1 cellular context compared by ENCODE assay signal in the genomic region with DNA sequence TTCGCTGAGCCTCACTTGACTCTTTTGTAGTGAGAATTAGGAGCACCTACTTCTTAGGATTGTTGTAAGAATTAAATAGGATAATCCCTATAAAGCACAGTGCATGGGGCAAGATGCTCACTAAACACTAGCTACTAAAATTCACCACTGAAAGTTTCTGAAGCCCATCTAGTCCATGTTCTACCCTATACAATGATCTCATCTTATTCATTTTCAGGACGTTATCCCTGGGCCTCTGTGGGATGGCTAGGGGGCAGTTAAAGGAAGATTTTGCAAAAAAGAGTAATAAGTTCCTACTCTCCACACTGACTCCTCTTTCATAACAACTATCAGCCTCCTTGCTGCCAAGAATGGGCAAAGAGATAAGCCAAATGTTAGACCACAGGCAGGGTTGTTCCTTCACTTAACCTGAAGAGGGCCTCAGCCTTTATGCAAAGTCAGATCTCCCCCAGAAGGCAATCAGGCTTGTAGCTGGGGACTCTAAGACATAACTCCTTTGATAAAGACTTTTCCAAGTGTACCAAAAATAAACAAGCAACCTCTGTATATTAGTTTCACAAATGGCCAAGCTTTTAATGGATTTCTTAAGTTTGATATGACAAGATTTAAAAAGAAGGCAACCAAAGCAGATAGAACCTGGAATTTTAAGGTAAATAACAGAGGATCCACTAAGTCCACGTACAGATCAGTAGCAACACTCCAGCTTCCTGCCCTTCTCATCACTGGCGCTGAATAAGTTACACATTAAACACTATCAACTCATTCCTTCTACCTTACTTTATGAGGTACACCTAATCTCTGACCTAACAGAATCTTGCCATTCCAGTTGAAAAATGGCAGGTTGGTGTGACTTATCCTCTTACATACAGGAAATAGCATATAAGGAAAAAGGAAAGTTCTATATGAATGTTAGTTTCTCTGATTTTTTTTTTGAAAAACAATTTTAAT.
TF ChIP-seq lines count a peak whose summit lies in the region.

No MANE protein-coding gene starts in this region.

TF ChIP-seq in K562, 482 proteins besides CTCF, POLR2A, EP300 and RAD21 (continued from another document and continues in another):
- TF ChIP-seq YBX1 (IDR thresholded peaks at IDR 0.05), result no peak
- no peak for TF ChIP-seq MEF2D (tag; conservative IDR thresholded peaks at IDR 0.05; ENCODE audit: low read depth)
- no peak for TF ChIP-seq HMGN3 (IDR thresholded peaks at IDR 0.05; ENCODE audit: borderline replicate concordance, extremely low read depth, insufficient read length, low read depth, low read length)
- no peak for TF ChIP-seq HMG20B (CRISPR knock-in tag; IDR thresholded peaks at IDR 0.05)
- TF ChIP-seq CREBBP (IDR thresholded peaks at IDR 0.05; ENCODE audit: low read depth, low read length), result no peak
- no peak for TF ChIP-seq NFRKB (IDR thresholded peaks at IDR 0.05; ENCODE audit: low read depth)
- TF ChIP-seq ZNF75A (CRISPR knock-in tag; IDR thresholded peaks at IDR 0.05), result no peak
- TF ChIP-seq RHOXF2B (CRISPR knock-in tag; conservative IDR thresholded peaks at IDR 0.05), result no peak
- TF ChIP-seq, protein P1, sequence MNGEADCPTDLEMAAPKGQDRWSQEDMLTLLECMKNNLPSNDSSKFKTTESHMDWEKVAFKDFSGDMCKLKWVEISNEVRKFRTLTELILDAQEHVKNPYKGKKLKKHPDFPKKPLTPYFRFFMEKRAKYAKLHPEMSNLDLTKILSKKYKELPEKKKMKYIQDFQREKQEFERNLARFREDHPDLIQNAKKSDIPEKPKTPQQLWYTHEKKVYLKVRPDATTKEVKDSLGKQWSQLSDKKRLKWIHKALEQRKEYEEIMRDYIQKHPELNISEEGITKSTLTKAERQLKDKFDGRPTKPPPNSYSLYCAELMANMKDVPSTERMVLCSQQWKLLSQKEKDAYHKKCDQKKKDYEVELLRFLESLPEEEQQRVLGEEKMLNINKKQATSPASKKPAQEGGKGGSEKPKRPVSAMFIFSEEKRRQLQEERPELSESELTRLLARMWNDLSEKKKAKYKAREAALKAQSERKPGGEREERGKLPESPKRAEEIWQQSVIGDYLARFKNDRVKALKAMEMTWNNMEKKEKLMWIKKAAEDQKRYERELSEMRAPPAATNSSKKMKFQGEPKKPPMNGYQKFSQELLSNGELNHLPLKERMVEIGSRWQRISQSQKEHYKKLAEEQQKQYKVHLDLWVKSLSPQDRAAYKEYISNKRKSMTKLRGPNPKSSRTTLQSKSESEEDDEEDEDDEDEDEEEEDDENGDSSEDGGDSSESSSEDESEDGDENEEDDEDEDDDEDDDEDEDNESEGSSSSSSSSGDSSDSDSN (IDR thresholded peaks at IDR 0.05; ENCODE audit: borderline replicate concordance in 1 of 2, low read depth in 2 of 2, low read length in 2 of 2), result no peak
- TF ChIP-seq FOXJ2 (tag; IDR thresholded peaks at IDR 0.05), result no peak
- TF ChIP-seq, protein P2, sequence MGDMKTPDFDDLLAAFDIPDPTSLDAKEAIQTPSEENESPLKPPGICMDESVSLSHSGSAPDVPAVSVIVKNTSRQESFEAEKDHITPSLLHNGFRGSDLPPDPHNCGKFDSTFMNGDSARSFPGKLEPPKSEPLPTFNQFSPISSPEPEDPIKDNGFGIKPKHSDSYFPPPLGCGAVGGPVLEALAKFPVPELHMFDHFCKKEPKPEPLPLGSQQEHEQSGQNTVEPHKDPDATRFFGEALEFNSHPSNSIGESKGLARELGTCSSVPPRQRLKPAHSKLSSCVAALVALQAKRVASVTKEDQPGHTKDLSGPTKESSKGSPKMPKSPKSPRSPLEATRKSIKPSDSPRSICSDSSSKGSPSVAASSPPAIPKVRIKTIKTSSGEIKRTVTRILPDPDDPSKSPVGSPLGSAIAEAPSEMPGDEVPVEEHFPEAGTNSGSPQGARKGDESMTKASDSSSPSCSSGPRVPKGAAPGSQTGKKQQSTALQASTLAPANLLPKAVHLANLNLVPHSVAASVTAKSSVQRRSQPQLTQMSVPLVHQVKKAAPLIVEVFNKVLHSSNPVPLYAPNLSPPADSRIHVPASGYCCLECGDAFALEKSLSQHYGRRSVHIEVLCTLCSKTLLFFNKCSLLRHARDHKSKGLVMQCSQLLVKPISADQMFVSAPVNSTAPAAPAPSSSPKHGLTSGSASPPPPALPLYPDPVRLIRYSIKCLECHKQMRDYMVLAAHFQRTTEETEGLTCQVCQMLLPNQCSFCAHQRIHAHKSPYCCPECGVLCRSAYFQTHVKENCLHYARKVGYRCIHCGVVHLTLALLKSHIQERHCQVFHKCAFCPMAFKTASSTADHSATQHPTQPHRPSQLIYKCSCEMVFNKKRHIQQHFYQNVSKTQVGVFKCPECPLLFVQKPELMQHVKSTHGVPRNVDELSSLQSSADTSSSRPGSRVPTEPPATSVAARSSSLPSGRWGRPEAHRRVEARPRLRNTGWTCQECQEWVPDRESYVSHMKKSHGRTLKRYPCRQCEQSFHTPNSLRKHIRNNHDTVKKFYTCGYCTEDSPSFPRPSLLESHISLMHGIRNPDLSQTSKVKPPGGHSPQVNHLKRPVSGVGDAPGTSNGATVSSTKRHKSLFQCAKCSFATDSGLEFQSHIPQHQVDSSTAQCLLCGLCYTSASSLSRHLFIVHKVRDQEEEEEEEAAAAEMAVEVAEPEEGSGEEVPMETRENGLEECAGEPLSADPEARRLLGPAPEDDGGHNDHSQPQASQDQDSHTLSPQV (IDR thresholded peaks at IDR 0.05), result 0 out of 2 replicates have a peak, but pooled peaks have one; percentile 26
- TF ChIP-seq, protein P3, sequence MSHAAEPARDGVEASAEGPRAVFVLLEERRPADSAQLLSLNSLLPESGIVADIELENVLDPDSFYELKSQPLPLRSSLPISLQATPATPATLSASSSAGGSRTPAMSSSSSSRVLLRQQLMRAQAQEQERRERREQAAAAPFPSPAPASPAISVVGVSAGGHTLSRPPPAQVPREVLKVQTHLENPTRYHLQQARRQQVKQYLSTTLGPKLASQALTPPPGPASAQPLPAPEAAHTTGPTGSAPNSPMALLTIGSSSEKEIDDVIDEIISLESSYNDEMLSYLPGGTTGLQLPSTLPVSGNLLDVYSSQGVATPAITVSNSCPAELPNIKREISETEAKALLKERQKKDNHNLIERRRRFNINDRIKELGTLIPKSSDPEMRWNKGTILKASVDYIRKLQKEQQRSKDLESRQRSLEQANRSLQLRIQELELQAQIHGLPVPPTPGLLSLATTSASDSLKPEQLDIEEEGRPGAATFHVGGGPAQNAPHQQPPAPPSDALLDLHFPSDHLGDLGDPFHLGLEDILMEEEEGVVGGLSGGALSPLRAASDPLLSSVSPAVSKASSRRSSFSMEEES (CRISPR knock-in tag; IDR thresholded peaks at IDR 0.05), result no peak
- TF ChIP-seq DPF2 (IDR thresholded peaks at IDR 0.05), result peak; percentile 79
- TF ChIP-seq JUN (IDR thresholded peaks at IDR 0.05; ENCODE audit: borderline replicate concordance, low read depth, low read length), result no peak
- no peak for TF ChIP-seq JUN (CRISPR knock-in tag; IDR thresholded peaks at IDR 0.05; ENCODE audit: borderline replicate concordance)
- TF ChIP-seq, protein P4, sequence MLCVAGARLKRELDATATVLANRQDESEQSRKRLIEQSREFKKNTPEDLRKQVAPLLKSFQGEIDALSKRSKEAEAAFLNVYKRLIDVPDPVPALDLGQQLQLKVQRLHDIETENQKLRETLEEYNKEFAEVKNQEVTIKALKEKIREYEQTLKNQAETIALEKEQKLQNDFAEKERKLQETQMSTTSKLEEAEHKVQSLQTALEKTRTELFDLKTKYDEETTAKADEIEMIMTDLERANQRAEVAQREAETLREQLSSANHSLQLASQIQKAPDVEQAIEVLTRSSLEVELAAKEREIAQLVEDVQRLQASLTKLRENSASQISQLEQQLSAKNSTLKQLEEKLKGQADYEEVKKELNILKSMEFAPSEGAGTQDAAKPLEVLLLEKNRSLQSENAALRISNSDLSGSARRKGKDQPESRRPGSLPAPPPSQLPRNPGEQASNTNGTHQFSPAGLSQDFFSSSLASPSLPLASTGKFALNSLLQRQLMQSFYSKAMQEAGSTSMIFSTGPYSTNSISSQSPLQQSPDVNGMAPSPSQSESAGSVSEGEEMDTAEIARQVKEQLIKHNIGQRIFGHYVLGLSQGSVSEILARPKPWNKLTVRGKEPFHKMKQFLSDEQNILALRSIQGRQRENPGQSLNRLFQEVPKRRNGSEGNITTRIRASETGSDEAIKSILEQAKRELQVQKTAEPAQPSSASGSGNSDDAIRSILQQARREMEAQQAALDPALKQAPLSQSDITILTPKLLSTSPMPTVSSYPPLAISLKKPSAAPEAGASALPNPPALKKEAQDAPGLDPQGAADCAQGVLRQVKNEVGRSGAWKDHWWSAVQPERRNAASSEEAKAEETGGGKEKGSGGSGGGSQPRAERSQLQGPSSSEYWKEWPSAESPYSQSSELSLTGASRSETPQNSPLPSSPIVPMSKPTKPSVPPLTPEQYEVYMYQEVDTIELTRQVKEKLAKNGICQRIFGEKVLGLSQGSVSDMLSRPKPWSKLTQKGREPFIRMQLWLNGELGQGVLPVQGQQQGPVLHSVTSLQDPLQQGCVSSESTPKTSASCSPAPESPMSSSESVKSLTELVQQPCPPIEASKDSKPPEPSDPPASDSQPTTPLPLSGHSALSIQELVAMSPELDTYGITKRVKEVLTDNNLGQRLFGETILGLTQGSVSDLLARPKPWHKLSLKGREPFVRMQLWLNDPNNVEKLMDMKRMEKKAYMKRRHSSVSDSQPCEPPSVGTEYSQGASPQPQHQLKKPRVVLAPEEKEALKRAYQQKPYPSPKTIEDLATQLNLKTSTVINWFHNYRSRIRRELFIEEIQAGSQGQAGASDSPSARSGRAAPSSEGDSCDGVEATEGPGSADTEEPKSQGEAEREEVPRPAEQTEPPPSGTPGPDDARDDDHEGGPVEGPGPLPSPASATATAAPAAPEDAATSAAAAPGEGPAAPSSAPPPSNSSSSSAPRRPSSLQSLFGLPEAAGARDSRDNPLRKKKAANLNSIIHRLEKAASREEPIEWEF (CRISPR knock-in tag; IDR thresholded peaks at IDR 0.05), result no peak
- peak; percentile 71 for TF ChIP-seq TEAD4 (IDR thresholded peaks at IDR 0.05; ENCODE audit: low read length)
- no peak for TF ChIP-seq TEAD4 (CRISPR knock-in tag; IDR thresholded peaks at IDR 0.05; ENCODE audit: borderline replicate concordance)
- TF ChIP-seq TAL1 (IDR thresholded peaks at IDR 0.05), result peak; percentile 64
- TF ChIP-seq, protein P5, sequence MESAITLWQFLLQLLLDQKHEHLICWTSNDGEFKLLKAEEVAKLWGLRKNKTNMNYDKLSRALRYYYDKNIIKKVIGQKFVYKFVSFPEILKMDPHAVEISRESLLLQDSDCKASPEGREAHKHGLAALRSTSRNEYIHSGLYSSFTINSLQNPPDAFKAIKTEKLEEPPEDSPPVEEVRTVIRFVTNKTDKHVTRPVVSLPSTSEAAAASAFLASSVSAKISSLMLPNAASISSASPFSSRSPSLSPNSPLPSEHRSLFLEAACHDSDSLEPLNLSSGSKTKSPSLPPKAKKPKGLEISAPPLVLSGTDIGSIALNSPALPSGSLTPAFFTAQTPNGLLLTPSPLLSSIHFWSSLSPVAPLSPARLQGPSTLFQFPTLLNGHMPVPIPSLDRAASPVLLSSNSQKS (CRISPR knock-in tag; IDR thresholded peaks at IDR 0.05), result no peak
- no peak for TF ChIP-seq SPI1 (IDR thresholded peaks at IDR 0.05; ENCODE audit: borderline replicate concordance, low read depth, low read length)
- TF ChIP-seq NR2C1 (IDR thresholded peaks at IDR 0.05), result no peak
- no peak for TF ChIP-seq NR2C1 (tag; IDR thresholded peaks at IDR 0.05)
- TF ChIP-seq, protein P6, sequence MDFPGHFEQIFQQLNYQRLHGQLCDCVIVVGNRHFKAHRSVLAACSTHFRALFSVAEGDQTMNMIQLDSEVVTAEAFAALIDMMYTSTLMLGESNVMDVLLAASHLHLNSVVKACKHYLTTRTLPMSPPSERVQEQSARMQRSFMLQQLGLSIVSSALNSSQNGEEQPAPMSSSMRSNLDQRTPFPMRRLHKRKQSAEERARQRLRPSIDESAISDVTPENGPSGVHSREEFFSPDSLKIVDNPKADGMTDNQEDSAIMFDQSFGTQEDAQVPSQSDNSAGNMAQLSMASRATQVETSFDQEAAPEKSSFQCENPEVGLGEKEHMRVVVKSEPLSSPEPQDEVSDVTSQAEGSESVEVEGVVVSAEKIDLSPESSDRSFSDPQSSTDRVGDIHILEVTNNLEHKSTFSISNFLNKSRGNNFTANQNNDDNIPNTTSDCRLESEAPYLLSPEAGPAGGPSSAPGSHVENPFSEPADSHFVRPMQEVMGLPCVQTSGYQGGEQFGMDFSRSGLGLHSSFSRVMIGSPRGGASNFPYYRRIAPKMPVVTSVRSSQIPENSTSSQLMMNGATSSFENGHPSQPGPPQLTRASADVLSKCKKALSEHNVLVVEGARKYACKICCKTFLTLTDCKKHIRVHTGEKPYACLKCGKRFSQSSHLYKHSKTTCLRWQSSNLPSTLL (IDR thresholded peaks at IDR 0.05), result no peak
- no peak for TF ChIP-seq PHF20 (IDR thresholded peaks at IDR 0.05; ENCODE audit: partially characterized antibody)
- TF ChIP-seq U2AF2 (optimal IDR thresholded peaks at IDR 0.05; ENCODE audit: low read depth, low read length), result no peak
- TF ChIP-seq FOS (IDR thresholded peaks at IDR 0.05; ENCODE audit: extremely low read depth, insufficient read length), result no peak
- no peak for TF ChIP-seq KHSRP (IDR thresholded peaks at IDR 0.05)
- TF ChIP-seq ZKSCAN1 (IDR thresholded peaks at IDR 0.05; ENCODE audit: low read depth, low read length), result no peak
- TF ChIP-seq MAZ (CRISPR knock-in tag; conservative IDR thresholded peaks at IDR 0.05 in 1 of 2, IDR thresholded peaks at IDR 0.05 in 1 of 2), result peak in 1 of 2 experiments; percentile 43; a peak in 1 of 4 replicates
- no peak for TF ChIP-seq NCOA4 (IDR thresholded peaks at IDR 0.05; ENCODE audit: partially characterized antibody)
- no peak for TF ChIP-seq ZNF766 (CRISPR knock-in tag; conservative IDR thresholded peaks at IDR 0.05)
- TF ChIP-seq MIER1 (IDR thresholded peaks at IDR 0.05; ENCODE audit: low read depth), result no peak
- TF ChIP-seq EWSR1 (IDR thresholded peaks at IDR 0.05; ENCODE audit: borderline replicate concordance, low read depth, partially characterized antibody), result no peak
- no peak for TF ChIP-seq THRAP3 (IDR thresholded peaks at IDR 0.05; ENCODE audit: borderline replicate concordance)
- TF ChIP-seq CEBPB (tag; IDR thresholded peaks at IDR 0.05), result no peak
- TF ChIP-seq NR2F6 (CRISPR knock-in tag; IDR thresholded peaks at IDR 0.05), result no peak
- TF ChIP-seq, protein P7, sequence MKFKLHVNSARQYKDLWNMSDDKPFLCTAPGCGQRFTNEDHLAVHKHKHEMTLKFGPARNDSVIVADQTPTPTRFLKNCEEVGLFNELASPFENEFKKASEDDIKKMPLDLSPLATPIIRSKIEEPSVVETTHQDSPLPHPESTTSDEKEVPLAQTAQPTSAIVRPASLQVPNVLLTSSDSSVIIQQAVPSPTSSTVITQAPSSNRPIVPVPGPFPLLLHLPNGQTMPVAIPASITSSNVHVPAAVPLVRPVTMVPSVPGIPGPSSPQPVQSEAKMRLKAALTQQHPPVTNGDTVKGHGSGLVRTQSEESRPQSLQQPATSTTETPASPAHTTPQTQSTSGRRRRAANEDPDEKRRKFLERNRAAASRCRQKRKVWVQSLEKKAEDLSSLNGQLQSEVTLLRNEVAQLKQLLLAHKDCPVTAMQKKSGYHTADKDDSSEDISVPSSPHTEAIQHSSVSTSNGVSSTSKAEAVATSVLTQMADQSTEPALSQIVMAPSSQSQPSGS (CRISPR knock-in tag; IDR thresholded peaks at IDR 0.05), result no peak
